8 cellular contexts compared by ENCODE assay signal in genomic region chr4:83282049-83282535, GRCh38. TPM values are rescaled to one million over a fixed set of nuclear protein-coding genes. Genes with fewer than 3 reads are reported as not detected.
DNase-seq lines count a peak whose midpoint lies in the region; ATAC-seq and TF ChIP-seq lines count a peak whose summit lies in the region.

No MANE protein-coding gene starts in this region.

- H3K4me1 ChIP-seq in breast epithelium, result no peaks in the 10 kb centered on the region

- no peak overlapping the region for H3K27ac ChIP-seq in breast epithelium

- no peaks in the 10 kb centered on the region for H3K27me3 Mint-ChIP-seq in memory B cell
- H3K27me3 Mint-ChIP-seq in stimulated activated naive CD8-positive, alpha-beta T cell treated with anti-CD3 and anti-CD28 coated beads, Interleukin-15, amount 100 ng/mL, for 72 hours, result no peaks in the 10 kb centered on the region

- no peaks in the 10 kb centered on the region for H3K9me3 ChIP-seq in breast epithelium
- no peaks in the 10 kb centered on the region for H3K9me3 ChIP-seq in MG63

- H3K27ac Mint-ChIP-seq in memory B cell, result peak overlapping the region; percentile 75
- no peak overlapping the region for H3K27ac Mint-ChIP-seq in stimulated activated naive CD8-positive, alpha-beta T cell treated with anti-CD3 and anti-CD28 coated beads, Interleukin-15, amount 100 ng/mL, for 72 hours

- H3K27me3 ChIP-seq in breast epithelium (no peaks in the 10 kb centered on the region), MG63 (no peaks in the 10 kb centered on the region)

- H3K36me3 ChIP-seq in breast epithelium (no peaks in the 10 kb centered on the region), MG63 (no peaks in the 10 kb centered on the region; the same call in none of the 2 replicates)

- ATAC-seq in memory B cell (ENCODE audit: low read depth), result no peak
- ATAC-seq in stimulated activated naive CD8-positive, alpha-beta T cell treated with anti-CD3 and anti-CD28 coated beads, Interleukin-15, amount 100 ng/mL, for 72 hours, result no peak

- DNase-seq in activated CD4-positive, alpha-beta T cell treated with anti-CD3 and anti-CD28 coated beads for 24 hours (ENCODE audit: low read depth in 2 of 2), result peak; percentile 31 to 55
- no peak for DNase-seq in activated CD4-positive, alpha-beta T cell treated with anti-CD3 and anti-CD28 coated beads for 1 hour
- peak; percentile 60 for DNase-seq in M059J (ENCODE audit: low read depth)
- peak; percentile 6 for DNase-seq in T-helper 22 cell (ENCODE audit: low read depth)
- no peak for DNase-seq in breast epithelium (ENCODE audit: low spot score in 2 of 2)
- peak; percentile 75 to 76 for DNase-seq in memory B cell (ENCODE audit: low spot score in 2 of 2)
- peak; percentile 50 to 62 for DNase-seq in stimulated activated naive CD8-positive, alpha-beta T cell treated with anti-CD3 and anti-CD28 coated beads, Interleukin-15, amount 100 ng/mL, for 72 hours
- no peak for DNase-seq in MG63

- peak; percentile 31 to 58 (median 45) for TF ChIP-seq CTCF in breast epithelium (IDR thresholded peaks at IDR 0.05)

- no peak for TF ChIP-seq POLR2A in breast epithelium (IDR thresholded peaks at IDR 0.05)

- intact Hi-C loops in breast epithelium (cut with DNase I; ENCODE audit: low total_unique reads), result no loop called here

- H3K4me3 Mint-ChIP-seq in memory B cell, result peak overlapping the region; percentile 47
- peak overlapping the region; percentile 62 to 73 for H3K4me3 Mint-ChIP-seq in stimulated activated naive CD8-positive, alpha-beta T cell treated with anti-CD3 and anti-CD28 coated beads, Interleukin-15, amount 100 ng/mL, for 72 hours

- H3K4me1 Mint-ChIP-seq in memory B cell, result peaks cover 28% of the 10 kb centered on the region
- peaks cover 57% of the 10 kb centered on the region for H3K4me1 Mint-ChIP-seq in stimulated activated naive CD8-positive, alpha-beta T cell treated with anti-CD3 and anti-CD28 coated beads, Interleukin-15, amount 100 ng/mL, for 72 hours

- no peaks in the 10 kb centered on the region for H3K36me3 Mint-ChIP-seq in memory B cell

- H3K9me3 Mint-ChIP-seq in memory B cell, result no peaks in the 10 kb centered on the region
- H3K9me3 Mint-ChIP-seq in stimulated activated naive CD8-positive, alpha-beta T cell treated with anti-CD3 and anti-CD28 coated beads, Interleukin-15, amount 100 ng/mL, for 72 hours, result no peaks in the 10 kb centered on the region

- H3K4me3 ChIP-seq in breast epithelium (no peak overlapping the region), MG63 (no peak overlapping the region)

RNA-seq across cellular contexts. Expression of gene COQ2, which starts 2.5 kb away (rescaled TPM):
- 18.7 and 20.3 TPM in 2 replicates for total RNA-seq in M059J (2014; rRNA removed; shearing (Covaris generic))
- 10 to 100 TPM in 1 of 3 donors, 1 to 10 TPM in 2; 8.6 to 10.8 (median 9.4) TPM for total RNA-seq in breast epithelium
- 21.8 and 34.9 TPM in 2 replicates for total RNA-seq in MG63 (2014; rRNA removed; shearing (Covaris generic); ENCODE audit: low replicate concordance)

RNA-seq across cellular contexts. Expression of gene HPSE, which starts 52.6 kb away (rescaled TPM):
- 4.1 and 7.6 TPM in 2 replicates for total RNA-seq in M059J (2014; rRNA removed; shearing (Covaris generic))
- 1 to 10 TPM; 1.3 to 3.8 (median 1.6) TPM for total RNA-seq in breast epithelium
- total RNA-seq in MG63 (2014; rRNA removed; shearing (Covaris generic); ENCODE audit: low replicate concordance), result 2.1 TPM in 1 of 2 replicates, not detected in the other

Comparison
In these comparisons a context has a peak if more than half of its experiments do, and no peak if none do; other contexts are left out.
1. DNase-seq: peak in activated CD4-positive, alpha-beta T cell treated with anti-CD3 and anti-CD28 coated beads for 24 hours (2 of 2), M059J (single experiment), T-helper 22 cell (single experiment), memory B cell (2 of 2) and stimulated activated naive CD8-positive, alpha-beta T cell treated with anti-CD3 and anti-CD28 coated beads, Interleukin-15, amount 100 ng/mL, for 72 hours (2 of 2); none in activated CD4-positive, alpha-beta T cell treated with anti-CD3 and anti-CD28 coated beads for 1 hour (single experiment), breast epithelium (0 of 2) and MG63 (single experiment).